Comparison of ENCODE assay signal across 1 cellular context in the genomic region with DNA sequence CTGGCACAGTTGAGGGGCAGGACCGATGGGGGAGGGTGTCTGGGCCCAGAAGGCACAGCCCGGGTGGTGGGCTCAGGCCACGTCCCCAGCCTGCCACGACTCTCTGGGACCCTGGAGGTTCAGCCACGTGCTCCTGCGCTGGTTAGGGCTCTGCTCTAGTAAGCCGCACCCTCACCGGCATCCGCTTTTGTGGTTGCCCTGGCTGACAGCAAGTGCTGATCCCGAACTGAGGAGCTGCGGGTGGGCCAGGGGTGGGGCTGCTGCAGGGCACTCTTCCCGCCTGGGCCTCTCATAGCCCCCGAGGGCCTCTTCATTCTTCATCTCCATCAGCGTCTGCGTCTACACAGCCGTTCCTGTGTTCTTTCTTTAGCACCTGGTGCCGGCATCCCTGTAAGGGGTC.
TF ChIP-seq lines count a peak whose summit lies in the region.

No MANE protein-coding gene starts in this region.

TF ChIP-seq in GM23338, 12 proteins besides CTCF, POLR2A, EP300 and RAD21 (continued from another document):
- TF ChIP-seq, protein P1, sequence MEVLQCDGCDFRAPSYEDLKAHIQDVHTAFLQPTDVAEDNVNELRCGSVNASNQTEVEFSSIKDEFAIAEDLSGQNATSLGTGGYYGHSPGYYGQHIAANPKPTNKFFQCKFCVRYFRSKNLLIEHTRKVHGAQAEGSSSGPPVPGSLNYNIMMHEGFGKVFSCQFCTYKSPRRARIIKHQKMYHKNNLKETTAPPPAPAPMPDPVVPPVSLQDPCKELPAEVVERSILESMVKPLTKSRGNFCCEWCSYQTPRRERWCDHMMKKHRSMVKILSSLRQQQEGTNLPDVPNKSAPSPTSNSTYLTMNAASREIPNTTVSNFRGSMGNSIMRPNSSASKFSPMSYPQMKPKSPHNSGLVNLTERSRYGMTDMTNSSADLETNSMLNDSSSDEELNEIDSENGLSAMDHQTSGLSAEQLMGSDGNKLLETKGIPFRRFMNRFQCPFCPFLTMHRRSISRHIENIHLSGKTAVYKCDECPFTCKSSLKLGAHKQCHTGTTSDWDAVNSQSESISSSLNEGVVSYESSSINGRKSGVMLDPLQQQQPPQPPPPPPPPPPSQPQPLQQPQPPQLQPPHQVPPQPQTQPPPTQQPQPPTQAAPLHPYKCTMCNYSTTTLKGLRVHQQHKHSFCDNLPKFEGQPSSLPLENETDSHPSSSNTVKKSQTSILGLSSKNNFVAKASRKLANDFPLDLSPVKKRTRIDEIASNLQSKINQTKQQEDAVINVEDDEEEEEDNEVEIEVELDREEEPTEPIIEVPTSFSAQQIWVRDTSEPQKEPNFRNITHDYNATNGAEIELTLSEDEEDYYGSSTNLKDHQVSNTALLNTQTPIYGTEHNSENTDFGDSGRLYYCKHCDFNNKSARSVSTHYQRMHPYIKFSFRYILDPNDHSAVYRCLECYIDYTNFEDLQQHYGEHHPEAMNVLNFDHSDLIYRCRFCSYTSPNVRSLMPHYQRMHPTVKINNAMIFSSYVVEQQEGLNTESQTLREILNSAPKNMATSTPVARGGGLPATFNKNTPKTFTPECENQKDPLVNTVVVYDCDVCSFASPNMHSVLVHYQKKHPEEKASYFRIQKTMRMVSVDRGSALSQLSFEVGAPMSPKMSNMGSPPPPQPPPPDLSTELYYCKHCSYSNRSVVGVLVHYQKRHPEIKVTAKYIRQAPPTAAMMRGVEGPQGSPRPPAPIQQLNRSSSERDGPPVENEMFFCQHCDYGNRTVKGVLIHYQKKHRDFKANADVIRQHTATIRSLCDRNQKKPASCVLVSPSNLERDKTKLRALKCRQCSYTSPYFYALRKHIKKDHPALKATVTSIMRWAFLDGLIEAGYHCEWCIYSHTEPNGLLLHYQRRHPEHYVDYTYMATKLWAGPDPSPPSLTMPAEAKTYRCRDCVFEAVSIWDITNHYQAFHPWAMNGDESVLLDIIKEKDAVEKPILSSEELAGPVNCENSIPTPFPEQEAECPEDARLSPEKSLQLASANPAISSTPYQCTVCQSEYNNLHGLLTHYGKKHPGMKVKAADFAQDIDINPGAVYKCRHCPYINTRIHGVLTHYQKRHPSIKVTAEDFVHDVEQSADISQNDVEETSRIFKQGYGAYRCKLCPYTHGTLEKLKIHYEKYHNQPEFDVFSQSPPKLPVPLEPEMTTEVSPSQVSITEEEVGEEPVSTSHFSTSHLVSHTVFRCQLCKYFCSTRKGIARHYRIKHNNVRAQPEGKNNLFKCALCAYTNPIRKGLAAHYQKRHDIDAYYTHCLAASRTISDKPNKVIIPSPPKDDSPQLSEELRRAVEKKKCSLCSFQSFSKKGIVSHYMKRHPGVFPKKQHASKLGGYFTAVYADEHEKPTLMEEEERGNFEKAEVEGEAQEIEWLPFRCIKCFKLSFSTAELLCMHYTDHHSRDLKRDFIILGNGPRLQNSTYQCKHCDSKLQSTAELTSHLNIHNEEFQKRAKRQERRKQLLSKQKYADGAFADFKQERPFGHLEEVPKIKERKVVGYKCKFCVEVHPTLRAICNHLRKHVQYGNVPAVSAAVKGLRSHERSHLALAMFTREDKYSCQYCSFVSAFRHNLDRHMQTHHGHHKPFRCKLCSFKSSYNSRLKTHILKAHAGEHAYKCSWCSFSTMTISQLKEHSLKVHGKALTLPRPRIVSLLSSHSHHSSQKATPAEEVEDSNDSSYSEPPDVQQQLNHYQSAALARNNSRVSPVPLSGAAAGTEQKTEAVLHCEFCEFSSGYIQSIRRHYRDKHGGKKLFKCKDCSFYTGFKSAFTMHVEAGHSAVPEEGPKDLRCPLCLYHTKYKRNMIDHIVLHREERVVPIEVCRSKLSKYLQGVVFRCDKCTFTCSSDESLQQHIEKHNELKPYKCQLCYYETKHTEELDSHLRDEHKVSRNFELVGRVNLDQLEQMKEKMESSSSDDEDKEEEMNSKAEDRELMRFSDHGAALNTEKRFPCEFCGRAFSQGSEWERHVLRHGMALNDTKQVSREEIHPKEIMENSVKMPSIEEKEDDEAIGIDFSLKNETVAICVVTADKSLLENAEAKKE (CRISPR knock-in tag; IDR thresholded peaks at IDR 0.05): no peak
- TF ChIP-seq, protein P2, sequence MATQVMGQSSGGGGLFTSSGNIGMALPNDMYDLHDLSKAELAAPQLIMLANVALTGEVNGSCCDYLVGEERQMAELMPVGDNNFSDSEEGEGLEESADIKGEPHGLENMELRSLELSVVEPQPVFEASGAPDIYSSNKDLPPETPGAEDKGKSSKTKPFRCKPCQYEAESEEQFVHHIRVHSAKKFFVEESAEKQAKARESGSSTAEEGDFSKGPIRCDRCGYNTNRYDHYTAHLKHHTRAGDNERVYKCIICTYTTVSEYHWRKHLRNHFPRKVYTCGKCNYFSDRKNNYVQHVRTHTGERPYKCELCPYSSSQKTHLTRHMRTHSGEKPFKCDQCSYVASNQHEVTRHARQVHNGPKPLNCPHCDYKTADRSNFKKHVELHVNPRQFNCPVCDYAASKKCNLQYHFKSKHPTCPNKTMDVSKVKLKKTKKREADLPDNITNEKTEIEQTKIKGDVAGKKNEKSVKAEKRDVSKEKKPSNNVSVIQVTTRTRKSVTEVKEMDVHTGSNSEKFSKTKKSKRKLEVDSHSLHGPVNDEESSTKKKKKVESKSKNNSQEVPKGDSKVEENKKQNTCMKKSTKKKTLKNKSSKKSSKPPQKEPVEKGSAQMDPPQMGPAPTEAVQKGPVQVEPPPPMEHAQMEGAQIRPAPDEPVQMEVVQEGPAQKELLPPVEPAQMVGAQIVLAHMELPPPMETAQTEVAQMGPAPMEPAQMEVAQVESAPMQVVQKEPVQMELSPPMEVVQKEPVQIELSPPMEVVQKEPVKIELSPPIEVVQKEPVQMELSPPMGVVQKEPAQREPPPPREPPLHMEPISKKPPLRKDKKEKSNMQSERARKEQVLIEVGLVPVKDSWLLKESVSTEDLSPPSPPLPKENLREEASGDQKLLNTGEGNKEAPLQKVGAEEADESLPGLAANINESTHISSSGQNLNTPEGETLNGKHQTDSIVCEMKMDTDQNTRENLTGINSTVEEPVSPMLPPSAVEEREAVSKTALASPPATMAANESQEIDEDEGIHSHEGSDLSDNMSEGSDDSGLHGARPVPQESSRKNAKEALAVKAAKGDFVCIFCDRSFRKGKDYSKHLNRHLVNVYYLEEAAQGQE (IDR thresholded peaks at IDR 0.05; ENCODE audit: unreplicated experiment): no peak
- TF ChIP-seq EZH2phosphoT487 (IDR thresholded peaks at IDR 0.05; ENCODE audit: unreplicated experiment): no peak
- TF ChIP-seq ZNF114 (CRISPR knock-in tag; IDR thresholded peaks at IDR 0.05): no peak
